In genomic region chr10:102641398-102641797, GRCh38 we compare ENCODE assay signal across 8 cellular contexts. TPM values are rescaled to one million over a fixed set of nuclear protein-coding genes. Genes with fewer than 3 reads are reported as not detected.
DNase-seq lines count a peak whose midpoint lies in the region; ATAC-seq and TF ChIP-seq lines count a peak whose summit lies in the region.

No MANE protein-coding gene starts in this region.

- no peak for DNase-seq in SK-N-SH
- DNase-seq in WERI-Rb-1: no peak
- no peak for DNase-seq in stimulated activated CD4-positive, alpha-beta T cell treated with anti-CD3 and anti-CD28 coated beads, Interleukin-12 subunit alpha, Interleukin-12 subunit beta, amount 100 ng/mL, for 4 hours
- DNase-seq in NOMO-1 treated with dmso at 0.1 percent for 144 hours (lab: John Stamatoyannopoulos, UW; ENCODE audit: unreplicated experiment): no peak

- H3K9me2 ChIP-seq in SK-N-SH: no peaks in the 10 kb centered on the region

- H3K79me2 ChIP-seq in SK-N-SH (ENCODE audit: insufficient read depth): peaks cover 35% of the 10 kb centered on the region

- H3F3A ChIP-seq in SK-N-SH (replicated peaks; ENCODE audit: insufficient read depth): peaks cover 26% of the 10 kb centered on the region

- peaks cover 0 to 6% of the 10 kb centered on the region in 2 experiments; a peak in 2 of 4 replicates for H3K4me1 ChIP-seq in SK-N-SH (ENCODE audit: control insufficient read depth in 1 of 2, insufficient read depth in 2 of 2, low read depth in 1 of 2, low read length in 1 of 2)
- peaks cover under 1% of the 10 kb centered on the region for H3K4me1 ChIP-seq in iPS-15b (ENCODE audit: control insufficient read depth, insufficient read depth, low read length)
- peaks cover 0 to 27% (median 13%) of the 10 kb centered on the region in 5 donors for H3K4me1 ChIP-seq in subcutaneous abdominal adipose tissue (ENCODE audit: control insufficient read depth in 5 of 5, insufficient read depth in 5 of 5, low read length in 5 of 5)

- H2AFZ ChIP-seq in SK-N-SH (ENCODE audit: low read depth): peak overlapping the region; percentile 95

- no peaks in the 10 kb centered on the region for H3K36me3 ChIP-seq in SK-N-SH (replicated peaks in 1 of 2; ENCODE audit: control insufficient read depth in 1 of 2, insufficient read depth in 2 of 2, low read length in 1 of 2)
- H3K36me3 ChIP-seq in WERI-Rb-1: peaks cover under 1% of the 10 kb centered on the region; the same call in 1 of the 2 replicates
- peaks cover 2% of the 10 kb centered on the region for H3K36me3 ChIP-seq in iPS-15b (ENCODE audit: control insufficient read depth, insufficient read depth, low read length)
- no peaks in the 10 kb centered on the region for H3K36me3 ChIP-seq in subcutaneous abdominal adipose tissue (ENCODE audit: control insufficient read depth in 5 of 5, insufficient read depth in 5 of 5, low read length in 5 of 5)

- ATAC-seq in SK-N-SH treated with all-trans-retinoic acid at 6 μM for 48 hours: no peak
- ATAC-seq in HG02973 (IDR thresholded peaks at IDR 0.05; ENCODE audit: unreplicated experiment): no peak

- H3K27ac ChIP-seq in SK-N-SH (ENCODE audit: low read depth in 2 of 2, low read length in 1 of 2) (peak overlapping the region; percentile 93 to 94), WERI-Rb-1 (peak overlapping the region; percentile 95), subcutaneous abdominal adipose tissue (ENCODE audit: low read depth, low read length) (peak overlapping the region; percentile 99)

- no peak for TF ChIP-seq RAD21 in SK-N-SH (IDR thresholded peaks at IDR 0.05; ENCODE audit: low read length)

- H3K9ac ChIP-seq in SK-N-SH: peak overlapping the region; percentile 99
- no peak overlapping the region for H3K9ac ChIP-seq in iPS-15b (ENCODE audit: low read depth, low read length)
- peak overlapping the region in 4 of 5 donors; percentile 25 to 81 (median 74) for H3K9ac ChIP-seq in subcutaneous abdominal adipose tissue (ENCODE audit: low read length in 5 of 5)

- CTCF ChIA-PET in SK-N-SH (lab: Yijun Ruan, JAX): interaction anchor here (1.1 to 1.4 kb wide), 2 partner anchors 12 to 14 kb away, joined by 3 to 9 read pairs; no protein-coding TSS in a partner anchor

- no peak for TF ChIP-seq EP300 in SK-N-SH (IDR thresholded peaks at IDR 0.05; ENCODE audit: borderline replicate concordance in 1 of 2, low read depth in 1 of 2, low read length in 1 of 2)

- POLR2A ChIA-PET in SK-N-SH (lab: Yijun Ruan, JAX): interaction anchor here (0.9 to 2.2 kb wide), 6 partner anchors 12 to 28 kb away, joined by 3 to 34 read pairs (median 5); no protein-coding TSS in a partner anchor

- 38% methylated on average over 7 of the region's 7 CpGs for WGBS in SK-N-SH (ENCODE audit: low lambda C conversion rate)

- no peak for TF ChIP-seq CTCF in SK-N-SH (IDR thresholded peaks at IDR 0.05)
- TF ChIP-seq CTCF in WERI-Rb-1 (IDR thresholded peaks at IDR 0.05; ENCODE audit: low read depth, low read length): no peak

- peak overlapping the region; percentile 56 to 59 for H3K4me3 ChIP-seq in SK-N-SH (ENCODE audit: low read depth in 2 of 2, low read length in 1 of 2)
- H3K4me3 ChIP-seq in WERI-Rb-1 (ENCODE audit: low read depth, low read length): peak overlapping the region; percentile 85
- peak overlapping the region; percentile 26 for H3K4me3 ChIP-seq in iPS-15b (ENCODE audit: low read depth, low read length)
- peak overlapping the region; percentile 58 to 99 (median 83) for H3K4me3 ChIP-seq in subcutaneous abdominal adipose tissue (ENCODE audit: low read depth in 1 of 5, low read length in 5 of 5)

- H4K20me1 ChIP-seq in SK-N-SH (ENCODE audit: insufficient read depth): peaks cover 13% of the 10 kb centered on the region

- H3K4me2 ChIP-seq in SK-N-SH: peak overlapping the region; percentile 63

- no peaks in the 10 kb centered on the region for H3K27me3 ChIP-seq in SK-N-SH (ENCODE audit: insufficient read depth)
- H3K27me3 ChIP-seq in WERI-Rb-1 (ENCODE audit: insufficient read depth, low read depth, severe bottlenecking): no peaks in the 10 kb centered on the region
- no peaks in the 10 kb centered on the region for H3K27me3 ChIP-seq in iPS-15b (ENCODE audit: control insufficient read depth, insufficient read depth, low read length)
- no peaks in the 10 kb centered on the region for H3K27me3 ChIP-seq in subcutaneous abdominal adipose tissue (ENCODE audit: control insufficient read depth in 5 of 5, insufficient read depth in 4 of 5, low read length in 5 of 5)

- H3K9me3 ChIP-seq in SK-N-SH (no peaks in the 10 kb centered on the region), WERI-Rb-1 (ENCODE audit: severe bottlenecking) (no peaks in the 10 kb centered on the region), iPS-15b (ENCODE audit: control insufficient read depth, insufficient read depth, low read length) (no peaks in the 10 kb centered on the region), subcutaneous abdominal adipose tissue (ENCODE audit: control insufficient read depth in 5 of 5, low read length in 5 of 5) (no peaks in the 10 kb centered on the region)

TF ChIP-seq in SK-N-SH, 30 proteins besides CTCF, POLR2A, EP300 and RAD21:
- TF ChIP-seq ELF1 (IDR thresholded peaks at IDR 0.05): no peak
- no peak for TF ChIP-seq JUND (IDR thresholded peaks at IDR 0.05)

TF ChIP-seq in SK-N-SH treated with all-trans-retinoic acid at 6 μM for 48 hours, 23 proteins besides CTCF, POLR2A, EP300 and RAD21 (continues in another document):
- TF ChIP-seq POU6F1 (CRISPR knock-in tag; IDR thresholded peaks at IDR 0.05; ENCODE audit: borderline replicate concordance, low read depth): no peak
- no peak for TF ChIP-seq ESRRG (CRISPR knock-in tag; IDR thresholded peaks at IDR 0.05)
- TF ChIP-seq TCF4 (CRISPR knock-in tag; IDR thresholded peaks at IDR 0.05; ENCODE audit: borderline replicate concordance): no peak
- no peak for TF ChIP-seq PATZ1 (CRISPR knock-in tag; IDR thresholded peaks at IDR 0.05; ENCODE audit: borderline replicate concordance)
- no peak for TF ChIP-seq ZNF70 (CRISPR knock-in tag; IDR thresholded peaks at IDR 0.05)
- TF ChIP-seq GLIS3 (CRISPR knock-in tag; IDR thresholded peaks at IDR 0.05): no peak
- TF ChIP-seq TSHZ2 (CRISPR knock-in tag; IDR thresholded peaks at IDR 0.05): no peak
- TF ChIP-seq PPARA (CRISPR knock-in tag; IDR thresholded peaks at IDR 0.05; ENCODE audit: borderline replicate concordance): no peak
- no peak for TF ChIP-seq CSDC2 (CRISPR knock-in tag; IDR thresholded peaks at IDR 0.05)
- no peak for TF ChIP-seq ZNF565 (CRISPR knock-in tag; conservative IDR thresholded peaks at IDR 0.05; ENCODE audit: low read depth)
- TF ChIP-seq BACH2 (CRISPR knock-in tag; IDR thresholded peaks at IDR 0.05; ENCODE audit: borderline replicate concordance): no peak

RNA-seq across cellular contexts. Expression of gene TRIM8, which starts 2.9 kb away (rescaled TPM):
- polyA plus RNA-seq in SK-N-SH (2012; rRNA removed): 67.0 and 108 TPM in 2 replicates
- polyA plus RNA-seq in SK-N-SH (2012; cell fraction: cytosol; rRNA removed): 70.8 and 98.8 TPM in 2 replicates
- 83.2 and 87.9 TPM in 2 replicates for polyA plus RNA-seq in SK-N-SH (2012; cell fraction: nucleus; rRNA removed)

Comparison
In these comparisons a context has a peak if more than half of its experiments do, and no peak if none do; other contexts are left out.
1. H3K4me3 ChIP-seq: peak in every context shown above with its lines; median percentile 85 in WERI-Rb-1; 83 in subcutaneous abdominal adipose tissue; 58 in SK-N-SH; 26 in iPS-15b.